In genomic region chr2:140604096-140604495, GRCh38 we compare ENCODE assay signal across 15 cellular contexts.
"Had no signal": no experiment of that assay in that cellular context is flagged by ENCODE, and none has a peak within 500 bp of the region (broad histone marks: within the 10 kb centered on the region; RNA-seq: fewer than 3 reads in every experiment).

No MANE protein-coding gene starts in this region.

- ATAC-seq: foreskin keratinocyte; natural killer cell; stimulated activated memory B cell treated with anti-CD40 and anti-IgM and Interleukin-4, amounts not matched to agents 10 μg/mL and 1 μg/mL and 100 μg/mL, for 72 hours had no signal

- H3K9ac ChIP-seq: parathyroid adenoma had no signal

- H3K79me2 ChIP-seq: parathyroid adenoma had no signal

- H3K9me3 ChIP-seq: colonic mucosa, neutrophil, tibial artery had no signal

- DNase-seq: activated CD4-positive, alpha-beta T cell treated with anti-CD3 and anti-CD28 coated beads, Interleukin-2, amount 50 U/mL, for 1 hour; activated CD8-positive, alpha-beta memory T cell treated with anti-CD3 and anti-CD28 coated beads for 24 hours; activated naive CD8-positive, alpha-beta T cell treated with anti-CD3 and anti-CD28 coated beads for 36 hours; colonic mucosa; mesendoderm; natural killer cell; retina; stimulated activated CD4-positive, alpha-beta T cell treated with anti-CD3 and anti-CD28 coated beads, Interleukin-2, amount 100 ng/mL, for 48 hours; tibial artery had no signal

- H2AFZ ChIP-seq: parathyroid adenoma had no signal

- H3K4me3 ChIP-seq: cardiac muscle cell, colonic mucosa, tibial artery had no signal

- H3K27ac ChIP-seq: cardiac muscle cell, colonic mucosa, foreskin keratinocyte, neutrophil, parathyroid adenoma, tibial artery had no signal

- FAIRE-seq: urothelium cell line had no signal

- H3K36me3 ChIP-seq: cardiac muscle cell, colonic mucosa, neutrophil, tibial artery had no signal

- H3K27me3 ChIP-seq: cardiac muscle cell, colonic mucosa, foreskin keratinocyte, neutrophil, tibial artery had no signal

- H3K4me1 ChIP-seq: colonic mucosa, foreskin keratinocyte, parathyroid adenoma, tibial artery had no signal
